In the genomic region with DNA sequence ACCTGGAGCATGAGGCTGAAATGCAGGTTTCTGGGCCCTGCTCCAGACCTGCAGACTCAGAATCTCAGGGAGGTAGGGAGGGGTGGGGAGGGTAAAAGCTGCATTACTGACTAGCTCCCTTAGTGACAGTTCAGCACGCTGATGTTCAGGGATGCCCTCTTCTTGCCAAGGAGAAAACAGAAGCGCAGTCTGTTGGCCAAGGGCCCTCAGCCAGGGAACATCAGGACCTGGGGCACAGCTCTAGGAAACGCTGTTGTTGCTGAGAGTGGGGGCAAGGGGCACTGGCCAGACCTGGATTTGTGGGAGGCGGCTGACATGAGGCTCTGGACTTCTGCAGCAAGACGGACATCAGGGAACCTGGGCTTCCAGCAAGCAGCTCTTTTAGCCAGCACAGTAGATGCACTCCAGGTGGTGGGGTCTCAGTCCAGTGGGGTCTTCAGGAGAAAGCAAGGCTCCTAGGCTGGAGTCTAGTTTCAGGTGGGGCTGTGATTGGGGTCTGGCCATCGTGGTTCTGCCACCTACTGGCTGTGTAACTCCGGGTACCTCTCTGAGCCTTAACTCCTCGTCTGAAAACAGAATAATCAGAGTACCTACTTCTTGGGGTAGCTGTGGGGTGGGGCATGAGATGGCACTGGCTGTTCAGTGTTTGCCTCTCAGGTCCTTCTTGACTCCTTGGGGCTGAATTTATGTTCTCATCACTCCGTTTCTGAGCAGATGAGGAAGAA, we compare ENCODE assay signal across 20 cellular contexts.
DNase-seq lines count a peak whose midpoint lies in the region; FAIRE-seq and TF ChIP-seq lines count a peak whose summit lies in the region.
"Had no signal": no experiment of that assay in that cellular context is flagged by ENCODE, and none has a peak within 500 bp of the region (broad histone marks: within the 10 kb centered on the region; RNA-seq: fewer than 3 reads in every experiment).

No MANE protein-coding gene starts in this region.

- H2AK5ac ChIP-seq in H1 (ENCODE audit: low read depth, low read length), result no peak overlapping the region

- H2BK120ac ChIP-seq in H1 (replicated peaks; ENCODE audit: low read depth, low read length), result no peak overlapping the region

- H3K27ac ChIP-seq in BLaER1 (no peak overlapping the region), H1 (ENCODE audit: low read depth, low read length) (no peak overlapping the region)
- H3K27ac ChIP-seq: PC-9, SK-N-MC had no signal

- CTCF ChIA-PET in H1 (lab: Charles Lee; ENCODE audit: partially characterized antibody), result interaction anchor here (0.7 to 6.2 kb wide), 27 partner anchors 8 to 111 kb away, joined by 3 to 24 read pairs (median 5); partner anchors contain the start of gene PRLHR

- H2BK12ac ChIP-seq in H1 (ENCODE audit: low read depth, low read length), result no peak overlapping the region

- H3K27me3 ChIP-seq in BLaER1 (no peaks in the 10 kb centered on the region), H1 (replicated peaks in 1 of 4; ENCODE audit: control insufficient read depth in 3 of 4, extremely low read depth in 1 of 4, insufficient read depth in 3 of 4, low read length in 3 of 4) (no peaks in the 10 kb centered on the region)
- H3K27me3 ChIP-seq: vagina had no signal

- no peak overlapping the region for H3K4ac ChIP-seq in H1 (replicated peaks; ENCODE audit: insufficient read length, low read depth, low read length)

- H3K79me2 ChIP-seq in H1 (ENCODE audit: control insufficient read depth in 1 of 2, insufficient read depth in 2 of 2, low read length in 2 of 2), result no peaks in the 10 kb centered on the region

- no peak overlapping the region for H3K4me3 ChIP-seq in BLaER1
- H3K4me3 ChIP-seq in LNCaP clone FGC (ENCODE audit: low read depth, low read length), result no peak overlapping the region
- no peak overlapping the region for H3K4me3 ChIP-seq in H1 (ENCODE audit: extremely low read depth in 1 of 4, insufficient read depth in 2 of 4, low read depth in 3 of 4, low read length in 4 of 4)
- H3K4me3 ChIP-seq: mucosa of descending colon, PC-9, SK-N-MC, vagina had no signal

- H3K4me1 ChIP-seq in BLaER1 (peaks cover 25% of the 10 kb centered on the region), H1 (replicated peaks in 1 of 4; ENCODE audit: control insufficient read depth in 3 of 4, insufficient read depth in 4 of 4, low read length in 3 of 4) (no peaks in the 10 kb centered on the region; a peak in 1 of 7 replicates)

- H4K5ac ChIP-seq in H1 (ENCODE audit: insufficient read length, low read depth, low read length), result no peak overlapping the region

- H4K20me1 ChIP-seq in BLaER1, result no peaks in the 10 kb centered on the region
- peaks cover 0 to 2% of the 10 kb centered on the region in 2 experiments for H4K20me1 ChIP-seq in H1 (replicated peaks in 1 of 2; ENCODE audit: control insufficient read depth in 1 of 2, insufficient read depth in 2 of 2, low read length in 2 of 2)

- TF ChIP-seq RAD21 in H1 (IDR thresholded peaks at IDR 0.05 in 1 of 2, conservative IDR thresholded peaks at IDR 0.05 in 1 of 2; ENCODE audit: low read depth in 2 of 2, low read length in 2 of 2), result peak; percentile 35 to 54

- H3K9me3 ChIP-seq in BLaER1 (no peaks in the 10 kb centered on the region), H1 (ENCODE audit: insufficient read depth in 2 of 2, low read depth in 1 of 2, low read length in 1 of 2) (no peaks in the 10 kb centered on the region)
- H3K9me3 ChIP-seq: mucosa of descending colon, vagina had no signal

- POLR2A ChIA-PET in H1 (lab: Charles Lee; ENCODE audit: partially characterized antibody), result interaction anchor here (1.0 to 1.1 kb wide), 2 partner anchors 13 to 86 kb away, joined by 3 to 5 read pairs; partner anchors contain the start of gene CACUL1

- no peak overlapping the region for H4K91ac ChIP-seq in H1 (replicated peaks; ENCODE audit: insufficient read length, low read length)

- H3K18ac ChIP-seq in H1 (ENCODE audit: extremely low read depth, low read length), result no peak overlapping the region

- no peak overlapping the region for H2AFZ ChIP-seq in H1 (ENCODE audit: low read length)
- H2AFZ ChIP-seq: PC-9 had no signal

- H3K9ac ChIP-seq in BLaER1 (no peak overlapping the region), H1 (replicated peaks in 1 of 4; ENCODE audit: extremely low read depth in 1 of 4, low read depth in 3 of 4, low read length in 3 of 4) (no peak overlapping the region)

- TF ChIP-seq POLR2A in H1 (IDR thresholded peaks at IDR 0.05; ENCODE audit: control extremely low read depth in 1 of 2, low read depth in 2 of 2, low read length in 2 of 2), result no peak
- TF ChIP-seq POLR2A in H54 (IDR thresholded peaks at IDR 0.05; ENCODE audit: low read depth, low read length), result no peak

- TF ChIP-seq CTCF in LNCaP clone FGC (IDR thresholded peaks at IDR 0.05; ENCODE audit: control insufficient read depth, extremely low read depth, insufficient read depth) (peak; percentile 23; the same call in 1 of the 2 replicates), H1 (IDR thresholded peaks at IDR 0.05; ENCODE audit: control extremely low read depth in 1 of 3, insufficient read depth in 1 of 3, low read depth in 1 of 3, low read length in 3 of 3) (peak; percentile 50 to 55 (median 53))

- H3K23me2 ChIP-seq in H1 (ENCODE audit: low read depth, low read length), result no peaks in the 10 kb centered on the region

- no peak overlapping the region for H2BK20ac ChIP-seq in H1 (ENCODE audit: low read length)

- H3K14ac ChIP-seq in H1 (ENCODE audit: insufficient read length), result no peak overlapping the region

- no peaks in the 10 kb centered on the region for H3K79me1 ChIP-seq in H1 (ENCODE audit: low read depth, low read length)

- H3K56ac ChIP-seq in H1 (replicated peaks; ENCODE audit: insufficient read length, low read depth, low read length), result no peak overlapping the region

- H3K36me3 ChIP-seq in BLaER1, result no peaks in the 10 kb centered on the region
- no peaks in the 10 kb centered on the region for H3K36me3 ChIP-seq in H1 (ENCODE audit: control insufficient read depth in 2 of 4, insufficient read depth in 4 of 4, low read length in 3 of 4)
- H3K36me3 ChIP-seq: vagina had no signal

- DNase-seq in LNCaP clone FGC (ENCODE audit: low read depth), result no peak
- no peak for DNase-seq in H1 (ENCODE audit: low read depth in 1 of 2, low spot score in 2 of 2)
- peak; percentile 66 for DNase-seq in midbrain (lab: John Stamatoyannopoulos, UW)
- no peak for DNase-seq in foreskin melanocyte
- DNase-seq in NCI-H1694 treated with DMSO at 0.1 percent for 48 hours (lab: John Stamatoyannopoulos, UW), result no peak
- DNase-seq in stimulated activated CD4-positive, alpha-beta T cell treated with anti-CD3 and anti-CD28 coated beads, Interleukin-4, amount 100 ng/mL, for 1 hour, result no peak
- no peak for DNase-seq in H54 (ENCODE audit: insufficient read length, low spot score)
- DNase-seq: activated CD4-positive, alpha-beta T cell treated with anti-CD3 and anti-CD28 coated beads, Interleukin-2, amount 50 U/mL, for 4 hours; activated naive CD8-positive, alpha-beta T cell treated with anti-CD3 and anti-CD28 coated beads for 36 hours; activated T-cell treated with anti-CD3 and anti-CD28 coated beads, Interleukin-2, amount 50 U/mL, for 48 hours; Calu3; mucosa of descending colon; NCI-H2081; NCI-H524 treated with DMSO at 0.1 percent for 48 hours; PC-9 had no signal

- no peak for TF ChIP-seq EP300 in H1 (IDR thresholded peaks at IDR 0.05; ENCODE audit: borderline replicate concordance in 1 of 2, low read depth in 2 of 2, low read length in 2 of 2)

- FAIRE-seq in H1 (lab: Jason Lieb, UNC) (no peak), H54 (lab: Jason Lieb, UNC) (no peak)
- FAIRE-seq: endothelial cell of umbilical vein, keratinocyte had no signal

- H2BK5ac ChIP-seq in H1 (ENCODE audit: low read depth, low read length), result no peak overlapping the region

- no peak overlapping the region for H2BK15ac ChIP-seq in H1 (ENCODE audit: low read length)

- 78% methylated on average over 9 of the region's 9 CpGs; no CpG with 5 or more reads in 1 of the 2 experiments for WGBS in H1 (ENCODE audit: extremely low coverage in 1 of 2, insufficient coverage in 1 of 2, insufficient read length in 1 of 2, insufficient replicate concordance in 2 of 2, low coverage in 1 of 2, low lambda C conversion rate in 2 of 2, missing lambda C conversion rate in 1 of 2), 2 experiments

- peak overlapping the region; percentile 66 for H3K4me2 ChIP-seq in BLaER1
- no peak overlapping the region for H3K4me2 ChIP-seq in H1 (ENCODE audit: insufficient read depth in 1 of 2, low read depth in 2 of 2, low read length in 2 of 2)
- H3K4me2 ChIP-seq: PC-9 had no signal

- H4K8ac ChIP-seq in H1 (ENCODE audit: extremely low read depth, insufficient read depth, low read length), result no peak overlapping the region

- H3K23ac ChIP-seq in H1 (ENCODE audit: insufficient read length), result no peak overlapping the region

TF ChIP-seq in H1, 55 proteins besides CTCF, POLR2A, EP300 and RAD21 (continues in another document):
- TF ChIP-seq TAF7 (optimal IDR thresholded peaks at IDR 0.05; ENCODE audit: borderline replicate concordance, low read depth, low read length), result no peak
- TF ChIP-seq RXRA (IDR thresholded peaks at IDR 0.05; ENCODE audit: insufficient read depth, low read depth, low read length), result no peak
- no peak for TF ChIP-seq ASH2L (IDR thresholded peaks at IDR 0.05; ENCODE audit: low read length)
- TF ChIP-seq USF2 (IDR thresholded peaks at IDR 0.05; ENCODE audit: low read length), result no peak
- no peak for TF ChIP-seq CEBPB (IDR thresholded peaks at IDR 0.05; ENCODE audit: low read depth, low read length)
- TF ChIP-seq CHD1 (IDR thresholded peaks at IDR 0.05; ENCODE audit: low read depth, low read length), result no peak
- TF ChIP-seq EZH2 (IDR thresholded peaks at IDR 0.05; ENCODE audit: low read depth, low read length, severe bottlenecking), result no peak
- TF ChIP-seq, protein P1, sequence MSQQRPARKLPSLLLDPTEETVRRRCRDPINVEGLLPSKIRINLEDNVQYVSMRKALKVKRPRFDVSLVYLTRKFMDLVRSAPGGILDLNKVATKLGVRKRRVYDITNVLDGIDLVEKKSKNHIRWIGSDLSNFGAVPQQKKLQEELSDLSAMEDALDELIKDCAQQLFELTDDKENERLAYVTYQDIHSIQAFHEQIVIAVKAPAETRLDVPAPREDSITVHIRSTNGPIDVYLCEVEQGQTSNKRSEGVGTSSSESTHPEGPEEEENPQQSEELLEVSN (IDR thresholded peaks at IDR 0.05), result no peak
- no peak for TF ChIP-seq RFX5 (IDR thresholded peaks at IDR 0.05; ENCODE audit: borderline replicate concordance, low read depth, low read length)
- TF ChIP-seq GTF2F1 (IDR thresholded peaks at IDR 0.05; ENCODE audit: borderline replicate concordance, low read depth, low read length), result no peak
- TF ChIP-seq MAFK (IDR thresholded peaks at IDR 0.05; ENCODE audit: low read depth, low read length), result no peak
- TF ChIP-seq CBX8 (IDR thresholded peaks at IDR 0.05; ENCODE audit: borderline replicate concordance, low read depth, low read length), result no peak
